In genomic region chr17:48062273-48062672, GRCh38 we compare ENCODE assay signal across 13 cellular contexts.
"Had no signal": no experiment of that assay in that cellular context is flagged by ENCODE, and none has a peak within 500 bp of the region (broad histone marks: within the 10 kb centered on the region; RNA-seq: fewer than 3 reads in every experiment).

No MANE protein-coding gene starts in this region.

- H3K27ac Mint-ChIP-seq: activated naive CD8-positive, alpha-beta T cell treated with anti-CD3 and anti-CD28 coated beads for 36 hours; activated T-helper 17 cell treated with anti-CD3 and anti-CD28 coated beads, Interleukin-2, amount 50 U/mL, for 72 hours; dendritic cell treated with granulocyte-macrophage colony-stimulating factor and Interleukin-4, amounts not matched to agents 40 ng/mL and 50 ng/mL, for 4 days; stimulated activated naive CD8-positive, alpha-beta T cell treated with anti-CD3 and anti-CD28 coated beads, Interleukin-15, Interleukin-2, amounts not matched to agents 100 ng/mL and 50 ng/mL, for 24 hours had no signal

- ATAC-seq: activated CD4-positive, CD25-positive, alpha-beta regulatory T cell treated with anti-CD3 and anti-CD28 coated beads, Interleukin-2, amount 50 U/mL, for 24 hours; activated T-helper 17 cell treated with anti-CD3 and anti-CD28 coated beads, Interleukin-2, amount 50 U/mL, for 72 hours; natural killer cell had no signal

- DNase-seq: activated naive CD4-positive, alpha-beta T cell; activated naive CD8-positive, alpha-beta T cell treated with anti-CD3 and anti-CD28 coated beads for 36 hours; activated T-cell treated with anti-CD3 and anti-CD28 coated beads for 4 hours; amniotic stem cell; effector CD8-positive, alpha-beta T cell; mesenchymal stem cell; natural killer cell; T-helper 1 cell; T-helper 9 cell had no signal

- H3K4me3 Mint-ChIP-seq: activated naive CD8-positive, alpha-beta T cell treated with anti-CD3 and anti-CD28 coated beads for 36 hours; activated T-helper 17 cell treated with anti-CD3 and anti-CD28 coated beads, Interleukin-2, amount 50 U/mL, for 72 hours; dendritic cell treated with granulocyte-macrophage colony-stimulating factor and Interleukin-4, amounts not matched to agents 40 ng/mL and 50 ng/mL, for 4 days; natural killer cell; stimulated activated naive CD8-positive, alpha-beta T cell treated with anti-CD3 and anti-CD28 coated beads, Interleukin-15, Interleukin-2, amounts not matched to agents 100 ng/mL and 50 ng/mL, for 24 hours had no signal

- H3K9me3 Mint-ChIP-seq: activated naive CD8-positive, alpha-beta T cell treated with anti-CD3 and anti-CD28 coated beads for 36 hours; activated T-helper 17 cell treated with anti-CD3 and anti-CD28 coated beads, Interleukin-2, amount 50 U/mL, for 72 hours; dendritic cell treated with granulocyte-macrophage colony-stimulating factor and Interleukin-4, amounts not matched to agents 40 ng/mL and 50 ng/mL, for 4 days; natural killer cell; stimulated activated naive CD8-positive, alpha-beta T cell treated with anti-CD3 and anti-CD28 coated beads, Interleukin-15, Interleukin-2, amounts not matched to agents 100 ng/mL and 50 ng/mL, for 24 hours had no signal

- H3K27me3 Mint-ChIP-seq: activated naive CD8-positive, alpha-beta T cell treated with anti-CD3 and anti-CD28 coated beads for 36 hours; activated T-helper 17 cell treated with anti-CD3 and anti-CD28 coated beads, Interleukin-2, amount 50 U/mL, for 72 hours; dendritic cell treated with granulocyte-macrophage colony-stimulating factor and Interleukin-4, amounts not matched to agents 40 ng/mL and 50 ng/mL, for 4 days; stimulated activated naive CD8-positive, alpha-beta T cell treated with anti-CD3 and anti-CD28 coated beads, Interleukin-15, Interleukin-2, amounts not matched to agents 100 ng/mL and 50 ng/mL, for 24 hours had no signal

- H3K36me3 Mint-ChIP-seq: natural killer cell had no signal
